ENCODE assay signal across 12 cellular contexts in the genomic region with DNA sequence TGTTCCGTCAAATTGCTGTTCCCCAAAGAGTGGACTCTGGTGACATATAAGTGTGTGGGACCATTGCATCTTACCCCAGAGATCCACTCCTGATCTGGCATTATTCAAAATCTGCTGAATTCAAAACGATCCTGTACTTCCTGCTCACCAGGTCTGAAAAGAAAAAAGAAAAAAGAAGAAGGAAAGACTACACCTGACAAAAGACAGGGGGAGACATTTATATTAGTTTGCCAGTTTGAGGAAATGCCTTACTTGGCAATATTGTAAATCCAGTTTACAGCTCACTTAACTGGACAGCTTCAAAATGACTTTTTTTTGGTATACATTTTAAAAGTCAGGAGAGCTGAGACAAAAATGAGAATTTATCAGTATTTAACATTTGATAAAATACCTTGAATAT. TPM values are rescaled to one million over a fixed set of nuclear protein-coding genes. Genes with fewer than 3 reads are reported as not detected.
DNase-seq lines count a peak whose midpoint lies in the region; ATAC-seq and TF ChIP-seq lines count a peak whose summit lies in the region.
"Had no signal": no experiment of that assay in that cellular context is flagged by ENCODE, and none has a peak within 500 bp of the region (broad histone marks: within the 10 kb centered on the region; RNA-seq: fewer than 3 reads in every experiment).

No MANE protein-coding gene starts in this region.

- intact Hi-C loops in activated CD8-positive, alpha-beta T cell treated with anti-CD3 and anti-CD28 coated beads for 36 hours (cut with micrococcal nuclease): no loop called here
- intact Hi-C loops in body of pancreas (cut with DNase I): no loop called here

- peaks cover 27% of the 10 kb centered on the region for H3K4me1 Mint-ChIP-seq in activated CD8-positive, alpha-beta T cell treated with anti-CD3 and anti-CD28 coated beads for 36 hours (ENCODE audit: low read depth)
- peaks cover 15% of the 10 kb centered on the region for H3K4me1 Mint-ChIP-seq in activated CD8-positive, alpha-beta T cell treated with anti-CD3 and anti-CD28 coated beads, Interleukin-2, amount 10 ng/mL, durations not matched to agents 7 days and 5 days (ENCODE audit: low read depth)
- H3K4me1 Mint-ChIP-seq in stimulated activated memory B cell treated with anti-CD40 and anti-IgM and Interleukin-4, amounts not matched to agents 10 μg/mL and 1 μg/mL and 100 μg/mL, for 72 hours: peaks cover 93% of the 10 kb centered on the region
- H3K4me1 Mint-ChIP-seq in CD8-positive, alpha-beta memory T cell: peaks cover 15 to 26% (median 16%) of the 10 kb centered on the region in 3 donors

- 58 to 61% methylated on average over 2 of the region's 2 CpGs for WGBS in body of pancreas, 2 donors

- no peak for DNase-seq in activated CD8-positive, alpha-beta T cell treated with anti-CD3 and anti-CD28 coated beads for 36 hours
- no peak for DNase-seq in activated CD8-positive, alpha-beta T cell treated with anti-CD3 and anti-CD28 coated beads, Interleukin-2, amount 10 ng/mL, durations not matched to agents 7 days and 5 days
- DNase-seq in MM.1S: no peak
- DNase-seq in body of pancreas: no peak
- no peak for DNase-seq in NCI-H774 (lab: John Stamatoyannopoulos, UW)
- no peak for DNase-seq in CD8-positive, alpha-beta memory T cell
- DNase-seq: activated gamma-delta T cell treated with Interleukin-2 at 50 U/mL for 16 hours, NCI-H510A had no signal

- H3K4me2 ChIP-seq in MM.1S (ENCODE audit: low read depth, low read length): no peak overlapping the region

- H3K27ac Mint-ChIP-seq in activated CD8-positive, alpha-beta T cell treated with anti-CD3 and anti-CD28 coated beads for 36 hours: no peak overlapping the region
- no peak overlapping the region for H3K27ac Mint-ChIP-seq in activated CD8-positive, alpha-beta T cell treated with anti-CD3 and anti-CD28 coated beads, Interleukin-2, amount 10 ng/mL, durations not matched to agents 7 days and 5 days
- H3K27ac Mint-ChIP-seq in stimulated activated memory B cell treated with anti-CD40 and anti-IgM and Interleukin-4, amounts not matched to agents 10 μg/mL and 1 μg/mL and 100 μg/mL, for 72 hours: peak overlapping the region; percentile 93
- peak overlapping the region in 2 of 8 donors; percentile 8 to 52 for H3K27ac Mint-ChIP-seq in CD8-positive, alpha-beta memory T cell

- H3K36me3 ChIP-seq in MM.1S (replicated peaks; ENCODE audit: insufficient read depth, low read length) (no peaks in the 10 kb centered on the region), body of pancreas (replicated peaks in 1 of 2; ENCODE audit: insufficient read depth in 1 of 2, low read depth in 2 of 2) (no peaks in the 10 kb centered on the region)
- H3K36me3 ChIP-seq in CD8-positive, alpha-beta memory T cell (ENCODE audit: insufficient read depth, low read length): no peaks in the 10 kb centered on the region
- H3K36me3 ChIP-seq: prostate gland, vagina had no signal

- H3K4me3 ChIP-seq in MM.1S (ENCODE audit: low read length): no peak overlapping the region
- H3K4me3 ChIP-seq in body of pancreas: no peak overlapping the region
- H3K4me3 ChIP-seq in CD8-positive, alpha-beta memory T cell (ENCODE audit: low read length): no peak overlapping the region
- H3K4me3 ChIP-seq: prostate gland, vagina had no signal

- H3K9me2 ChIP-seq in MM.1S (replicated peaks; ENCODE audit: insufficient read depth, low read length): no peaks in the 10 kb centered on the region

- H3K9me3 ChIP-seq in MM.1S (replicated peaks; ENCODE audit: insufficient read depth, low read length) (no peaks in the 10 kb centered on the region), body of pancreas (no peaks in the 10 kb centered on the region)
- H3K9me3 ChIP-seq in CD8-positive, alpha-beta memory T cell (ENCODE audit: low read length): no peaks in the 10 kb centered on the region
- H3K9me3 ChIP-seq: prostate gland, vagina had no signal

- POLR2A ChIA-PET in activated CD8-positive, alpha-beta T cell treated with anti-CD3 and anti-CD28 coated beads for 36 hours (lab: Charles Lee): interaction anchor here (0.6 kb wide), 1 partner anchor 51 kb away, joined by 5 read pairs; no protein-coding TSS in a partner anchor
- POLR2A ChIA-PET in activated CD8-positive, alpha-beta T cell treated with anti-CD3 and anti-CD28 coated beads, Interleukin-2, amount 10 ng/mL, durations not matched to agents 7 days and 5 days (lab: Charles Lee): interaction anchor here (1.7 kb wide), 1 partner anchor 15 kb away, joined by 6 read pairs; the partner anchor contains the start of gene GRHPR
- POLR2A ChIA-PET in CD8-positive, alpha-beta memory T cell (lab: Charles Lee): no interaction called here

- no peak overlapping the region for H3K9ac ChIP-seq in MM.1S (ENCODE audit: low read length)

- H3K36me3 Mint-ChIP-seq in activated CD8-positive, alpha-beta T cell treated with anti-CD3 and anti-CD28 coated beads for 36 hours (ENCODE audit: low read depth): no peaks in the 10 kb centered on the region
- H3K36me3 Mint-ChIP-seq in activated CD8-positive, alpha-beta T cell treated with anti-CD3 and anti-CD28 coated beads, Interleukin-2, amount 10 ng/mL, durations not matched to agents 7 days and 5 days (ENCODE audit: low read depth): no peaks in the 10 kb centered on the region
- H3K36me3 Mint-ChIP-seq in stimulated activated memory B cell treated with anti-CD40 and anti-IgM and Interleukin-4, amounts not matched to agents 10 μg/mL and 1 μg/mL and 100 μg/mL, for 72 hours: peaks cover 10% of the 10 kb centered on the region
- no peaks in the 10 kb centered on the region for H3K36me3 Mint-ChIP-seq in CD8-positive, alpha-beta memory T cell

- peaks cover 14% of the 10 kb centered on the region for H3F3A ChIP-seq in MM.1S (ENCODE audit: insufficient read depth, low read length)

- TF ChIP-seq POLR2A in body of pancreas (IDR thresholded peaks at IDR 0.05): no peak

- H4K20me1 ChIP-seq in MM.1S (ENCODE audit: insufficient read depth, low read length): no peaks in the 10 kb centered on the region

- no peaks in the 10 kb centered on the region for H3K79me2 ChIP-seq in MM.1S (ENCODE audit: low read length)

- H3K9me3 Mint-ChIP-seq in activated CD8-positive, alpha-beta T cell treated with anti-CD3 and anti-CD28 coated beads for 36 hours: no peaks in the 10 kb centered on the region
- H3K9me3 Mint-ChIP-seq in activated CD8-positive, alpha-beta T cell treated with anti-CD3 and anti-CD28 coated beads, Interleukin-2, amount 10 ng/mL, durations not matched to agents 7 days and 5 days (ENCODE audit: insufficient read depth): no peaks in the 10 kb centered on the region
- peaks cover 2% of the 10 kb centered on the region for H3K9me3 Mint-ChIP-seq in stimulated activated memory B cell treated with anti-CD40 and anti-IgM and Interleukin-4, amounts not matched to agents 10 μg/mL and 1 μg/mL and 100 μg/mL, for 72 hours
- H3K9me3 Mint-ChIP-seq in CD8-positive, alpha-beta memory T cell: no peaks in the 10 kb centered on the region

- CTCF ChIA-PET in activated CD8-positive, alpha-beta T cell treated with anti-CD3 and anti-CD28 coated beads for 36 hours (lab: Charles Lee): interaction anchor here (0.7 to 2.3 kb wide), 6 partner anchors 9 to 535 kb away, joined by 3 to 8 read pairs (median 4); partner anchors contain the start of gene ZBTB5
- CTCF ChIA-PET in activated CD8-positive, alpha-beta T cell treated with anti-CD3 and anti-CD28 coated beads, Interleukin-2, amount 10 ng/mL, durations not matched to agents 7 days and 5 days (lab: Charles Lee): interaction anchor here (0.7 to 1.8 kb wide), 6 partner anchors 8 to 533 kb away, joined by 3 to 9 read pairs (median 5); no protein-coding TSS in a partner anchor
- CTCF ChIA-PET in CD8-positive, alpha-beta memory T cell (lab: Charles Lee): interaction anchor here (1.2 kb wide), 1 partner anchor 12 kb away, joined by 3 read pairs; no protein-coding TSS in a partner anchor

- peak; percentile 24 for TF ChIP-seq CTCF in activated CD8-positive, alpha-beta T cell treated with anti-CD3 and anti-CD28 coated beads for 36 hours (IDR thresholded peaks at IDR 0.05)
- peak; percentile 33; the same call in 1 of the 2 replicates for TF ChIP-seq CTCF in MM.1S (IDR thresholded peaks at IDR 0.05; ENCODE audit: low read length)
- peak in 4 of 7 experiments; percentile 22 to 45 (median 36) for TF ChIP-seq CTCF in body of pancreas (IDR thresholded peaks at IDR 0.05)

- H3K4me3 Mint-ChIP-seq in activated CD8-positive, alpha-beta T cell treated with anti-CD3 and anti-CD28 coated beads for 36 hours: no peak overlapping the region
- H3K4me3 Mint-ChIP-seq in activated CD8-positive, alpha-beta T cell treated with anti-CD3 and anti-CD28 coated beads, Interleukin-2, amount 10 ng/mL, durations not matched to agents 7 days and 5 days: no peak overlapping the region
- peak overlapping the region; percentile 71 for H3K4me3 Mint-ChIP-seq in stimulated activated memory B cell treated with anti-CD40 and anti-IgM and Interleukin-4, amounts not matched to agents 10 μg/mL and 1 μg/mL and 100 μg/mL, for 72 hours
- peak overlapping the region in 1 of 7 donors; percentile 0 for H3K4me3 Mint-ChIP-seq in CD8-positive, alpha-beta memory T cell

- H3K27me3 Mint-ChIP-seq in activated CD8-positive, alpha-beta T cell treated with anti-CD3 and anti-CD28 coated beads for 36 hours: no peaks in the 10 kb centered on the region
- H3K27me3 Mint-ChIP-seq in activated CD8-positive, alpha-beta T cell treated with anti-CD3 and anti-CD28 coated beads, Interleukin-2, amount 10 ng/mL, durations not matched to agents 7 days and 5 days (ENCODE audit: low read depth): peaks cover 2% of the 10 kb centered on the region
- H3K27me3 Mint-ChIP-seq in stimulated activated memory B cell treated with anti-CD40 and anti-IgM and Interleukin-4, amounts not matched to agents 10 μg/mL and 1 μg/mL and 100 μg/mL, for 72 hours: no peaks in the 10 kb centered on the region
- peaks cover 0 to 5% of the 10 kb centered on the region in 2 donors for H3K27me3 Mint-ChIP-seq in CD8-positive, alpha-beta memory T cell

- H3K27ac ChIP-seq in MM.1S (ENCODE audit: low read length) (no peak overlapping the region), body of pancreas (peak overlapping the region in 3 of 4 donors; percentile 85 to 89 (median 87))
- no peak overlapping the region for H3K27ac ChIP-seq in CD8-positive, alpha-beta memory T cell (ENCODE audit: low read depth, low read length)
- H3K27ac ChIP-seq: prostate gland, vagina had no signal

- ATAC-seq in activated CD8-positive, alpha-beta T cell treated with anti-CD3 and anti-CD28 coated beads for 36 hours: no peak
- no peak for ATAC-seq in activated CD8-positive, alpha-beta T cell treated with anti-CD3 and anti-CD28 coated beads, Interleukin-2, amount 10 ng/mL, durations not matched to agents 7 days and 5 days
- ATAC-seq in body of pancreas (no peak), HG03460 (IDR thresholded peaks at IDR 0.05; ENCODE audit: unreplicated experiment) (no peak)
- no peak for ATAC-seq in stimulated activated memory B cell treated with anti-CD40 and anti-IgM and Interleukin-4, amounts not matched to agents 10 μg/mL and 1 μg/mL and 100 μg/mL, for 72 hours

- no peak overlapping the region for H2AFZ ChIP-seq in MM.1S (ENCODE audit: low read length)

- peaks cover 24% of the 10 kb centered on the region for H3K27me3 ChIP-seq in MM.1S (replicated peaks; ENCODE audit: insufficient read depth, low read length)
- H3K27me3 ChIP-seq in body of pancreas: no peaks in the 10 kb centered on the region
- H3K27me3 ChIP-seq in CD8-positive, alpha-beta memory T cell (ENCODE audit: insufficient read depth, low read length, poor library complexity, severe bottlenecking): no peaks in the 10 kb centered on the region
- H3K27me3 ChIP-seq: vagina had no signal

- H3K4me1 ChIP-seq in MM.1S (ENCODE audit: low read length): peaks cover 16% of the 10 kb centered on the region
- H3K4me1 ChIP-seq in body of pancreas: peaks cover 48% of the 10 kb centered on the region
- H3K4me1 ChIP-seq in CD8-positive, alpha-beta memory T cell (ENCODE audit: insufficient read depth, low read length): peaks cover 8% of the 10 kb centered on the region
- H3K4me1 ChIP-seq: prostate gland, vagina had no signal

RNA-seq across cellular contexts. Expression of gene GRHPR, which starts 15.0 kb away (rescaled TPM):
- 10 to 100 TPM; 62.8 to 64.6 TPM for total RNA-seq in activated CD8-positive, alpha-beta T cell treated with anti-CD3 and anti-CD28 coated beads for 36 hours
- 10 to 100 TPM; 57.8 to 62.3 TPM for total RNA-seq in activated CD8-positive, alpha-beta T cell treated with anti-CD3 and anti-CD28 coated beads, Interleukin-2, amount 10 ng/mL, durations not matched to agents 7 days and 5 days
- total RNA-seq in body of pancreas: 10 to 100 TPM; 61.0 to 95.3 TPM
- total RNA-seq in CD8-positive, alpha-beta memory T cell: 10 to 100 TPM; 87.4 to 94.1 TPM
- 77.4 TPM for polyA plus RNA-seq in CD8-positive, alpha-beta memory T cell

RNA-seq across cellular contexts. Expression of gene ZBTB5, which starts 57.8 kb away (rescaled TPM):
- total RNA-seq in activated CD8-positive, alpha-beta T cell treated with anti-CD3 and anti-CD28 coated beads for 36 hours: 1 to 10 TPM; 8.6 to 8.8 TPM
- 1 to 10 TPM; 9.2 to 9.4 TPM for total RNA-seq in activated CD8-positive, alpha-beta T cell treated with anti-CD3 and anti-CD28 coated beads, Interleukin-2, amount 10 ng/mL, durations not matched to agents 7 days and 5 days
- 1 to 10 TPM; 8.8 to 9.9 TPM for total RNA-seq in body of pancreas
- 1 to 10 TPM; 7.0 to 7.9 TPM for total RNA-seq in CD8-positive, alpha-beta memory T cell
- 0.81 TPM for polyA plus RNA-seq in CD8-positive, alpha-beta memory T cell

Comparison
In these comparisons a context has a peak if more than half of its experiments do, and no peak if none do; other contexts are left out.
1. H3K27ac ChIP-seq: peak in body of pancreas (3 of 4); none in MM.1S (single experiment) and CD8-positive, alpha-beta memory T cell (single experiment).
2. Peak in every context shown above with its lines, with median percentiles within 50 percentile points of each other: CTCF ChIP-seq.